In genomic region chr7:133978502-133979295, GRCh38 we compare ENCODE assay signal across 24 cellular contexts.
DNase-seq lines count a peak whose midpoint lies in the region; ATAC-seq and TF ChIP-seq lines count a peak whose summit lies in the region.
"Had no signal": no experiment of that assay in that cellular context is flagged by ENCODE, and none has a peak within 500 bp of the region (broad histone marks: within the 10 kb centered on the region; RNA-seq: fewer than 3 reads in every experiment).

No MANE protein-coding gene starts in this region.

- 73 to 74% methylated on average over 5 of the region's 5 CpGs for WGBS in aorta, 2 donors

- DNase-seq in H7 (peak; percentile 47), WERI-Rb-1 (peak; percentile 66), iPS DF 19.7 (ENCODE audit: low read depth, low spot score) (peak; percentile 17), osteoblast (ENCODE audit: insufficient read length, low spot score, missing footprints) (peak; percentile 1), activated gamma-delta T cell treated with Interleukin-2 at 50 U/mL for 16 hours (no peak), aorta (no peak)
- no peak for DNase-seq in activated T-helper 1 cell treated with anti-CD3 and anti-CD28 coated beads, Interleukin-12 subunit alpha, Interleukin-12 subunit beta, Interleukin-2, Interleukin-4 antibody, amounts not matched to agents 30 ng/mL and 10 ng/mL and 1 ng/mL, durations not matched to agents 14 hours and 24 hours and 36 hours (ENCODE audit: low spot score)
- DNase-seq: activated CD4-positive, alpha-beta T cell treated with anti-CD3 and anti-CD28 coated beads, Interleukin-2, amount 10 ng/mL, durations not matched to agents 7 days and 5 days; activated naive CD4-positive, alpha-beta T cell treated with anti-CD3 and anti-CD28 coated beads, Interleukin-2, amount 50 U/mL, for 16 hours; amygdala; CD4-positive, alpha-beta T cell; Karpas-422; NCI-H2171 treated with DMSO at 0.1 percent for 48 hours; occipital lobe; right cardiac atrium; stimulated activated CD4-positive, alpha-beta T cell treated with anti-CD3 and anti-CD28 coated beads, Interleukin-12 subunit alpha, Interleukin-12 subunit beta, amount 100 ng/mL, for 4 hours; stimulated activated CD4-positive, alpha-beta T cell treated with anti-CD3 and anti-CD28 coated beads, Interleukin-4, amount 100 ng/mL, for 24 hours; stimulated activated naive B cell treated with anti-CD40 and anti-IgM and Interleukin-4, amounts not matched to agents 10 μg/mL and 1 μg/mL and 100 μg/mL, for 72 hours; T-helper 17 cell; testis; uterus had no signal

- no peaks in the 10 kb centered on the region for H3K36me3 ChIP-seq in H7 (replicated peaks; ENCODE audit: control insufficient read depth, insufficient read depth, low read length)
- H3K36me3 ChIP-seq in WERI-Rb-1 = no peaks in the 10 kb centered on the region
- H3K36me3 ChIP-seq in osteoblast (ENCODE audit: insufficient read depth, low read length) = no peaks in the 10 kb centered on the region
- no peaks in the 10 kb centered on the region for H3K36me3 ChIP-seq in aorta (ENCODE audit: control insufficient read depth in 1 of 2, insufficient read depth in 2 of 2, low read length in 1 of 2)
- H3K36me3 ChIP-seq: uterus had no signal

- H3K4me2 ChIP-seq in osteoblast (ENCODE audit: insufficient read depth, low read length) = no peak overlapping the region

- intact Hi-C loops in activated T-helper 1 cell treated with anti-CD3 and anti-CD28 coated beads, Interleukin-12 subunit alpha, Interleukin-12 subunit beta, Interleukin-2, Interleukin-4 antibody, amounts not matched to agents 30 ng/mL and 10 ng/mL and 1 ng/mL, durations not matched to agents 14 hours and 24 hours and 36 hours (cut with micrococcal nuclease) = no loop called here
- intact Hi-C loops in aorta (cut with DNase I) = no loop called here

- no peaks in the 10 kb centered on the region for H3K4me1 ChIP-seq in osteoblast (ENCODE audit: insufficient read depth, low read length)
- peaks cover 0 to 2% of the 10 kb centered on the region in 2 donors for H3K4me1 ChIP-seq in aorta (ENCODE audit: control insufficient read depth in 1 of 2, insufficient read depth in 2 of 2, low read length in 2 of 2)
- H3K4me1 ChIP-seq: testis, uterus had no signal

- H3K4me1 Mint-ChIP-seq in activated T-helper 1 cell treated with anti-CD3 and anti-CD28 coated beads, Interleukin-12 subunit alpha, Interleukin-12 subunit beta, Interleukin-2, Interleukin-4 antibody, amounts not matched to agents 30 ng/mL and 10 ng/mL and 1 ng/mL, durations not matched to agents 14 hours and 24 hours and 36 hours (ENCODE audit: low read depth) = no peaks in the 10 kb centered on the region
- H3K4me1 Mint-ChIP-seq: T-helper 17 cell had no signal

- no peaks in the 10 kb centered on the region for H3K9me3 Mint-ChIP-seq in activated T-helper 1 cell treated with anti-CD3 and anti-CD28 coated beads, Interleukin-12 subunit alpha, Interleukin-12 subunit beta, Interleukin-2, Interleukin-4 antibody, amounts not matched to agents 30 ng/mL and 10 ng/mL and 1 ng/mL, durations not matched to agents 14 hours and 24 hours and 36 hours

- no peak overlapping the region for H3K27ac Mint-ChIP-seq in activated T-helper 1 cell treated with anti-CD3 and anti-CD28 coated beads, Interleukin-12 subunit alpha, Interleukin-12 subunit beta, Interleukin-2, Interleukin-4 antibody, amounts not matched to agents 30 ng/mL and 10 ng/mL and 1 ng/mL, durations not matched to agents 14 hours and 24 hours and 36 hours
- H3K27ac Mint-ChIP-seq: activated CD4-positive, alpha-beta T cell treated with anti-CD3 and anti-CD28 coated beads, Interleukin-2, amount 10 ng/mL, durations not matched to agents 7 days and 5 days; CD4-positive, alpha-beta T cell; stimulated activated naive B cell treated with anti-CD40 and anti-IgM and Interleukin-4, amounts not matched to agents 10 μg/mL and 1 μg/mL and 100 μg/mL, for 72 hours; T-helper 17 cell had no signal

- H3K27me3 ChIP-seq in H7 (ENCODE audit: control insufficient read depth, insufficient read depth, low read length) (no peaks in the 10 kb centered on the region), WERI-Rb-1 (ENCODE audit: insufficient read depth, low read depth, severe bottlenecking) (no peaks in the 10 kb centered on the region), osteoblast (ENCODE audit: insufficient read depth, low read length) (no peaks in the 10 kb centered on the region), aorta (ENCODE audit: control insufficient read depth in 1 of 2, insufficient read depth in 2 of 2, low read length in 1 of 2) (no peaks in the 10 kb centered on the region)
- H3K27me3 ChIP-seq: testis, uterus had no signal

- TF ChIP-seq CTCF in WERI-Rb-1 (IDR thresholded peaks at IDR 0.05; ENCODE audit: low read depth, low read length) (no peak), osteoblast (IDR thresholded peaks at IDR 0.05; ENCODE audit: extremely low read depth, low read depth, low read length) (no peak)

- no peaks in the 10 kb centered on the region for H3K27me3 Mint-ChIP-seq in activated T-helper 1 cell treated with anti-CD3 and anti-CD28 coated beads, Interleukin-12 subunit alpha, Interleukin-12 subunit beta, Interleukin-2, Interleukin-4 antibody, amounts not matched to agents 30 ng/mL and 10 ng/mL and 1 ng/mL, durations not matched to agents 14 hours and 24 hours and 36 hours (ENCODE audit: insufficient read depth)
- H3K27me3 Mint-ChIP-seq: activated CD4-positive, alpha-beta T cell treated with anti-CD3 and anti-CD28 coated beads, Interleukin-2, amount 10 ng/mL, durations not matched to agents 7 days and 5 days; CD4-positive, alpha-beta T cell; stimulated activated naive B cell treated with anti-CD40 and anti-IgM and Interleukin-4, amounts not matched to agents 10 μg/mL and 1 μg/mL and 100 μg/mL, for 72 hours; T-helper 17 cell had no signal

- H3K9me3 ChIP-seq in WERI-Rb-1 (ENCODE audit: severe bottlenecking) (peaks cover 2% of the 10 kb centered on the region), osteoblast (ENCODE audit: low read depth, low read length) (no peaks in the 10 kb centered on the region), aorta (ENCODE audit: control insufficient read depth, low read length) (no peaks in the 10 kb centered on the region)
- H3K9me3 ChIP-seq: testis, uterus had no signal

- H3K79me2 ChIP-seq in osteoblast (ENCODE audit: insufficient read depth, low read length) = no peaks in the 10 kb centered on the region

- no peak overlapping the region for H3K4me3 Mint-ChIP-seq in activated T-helper 1 cell treated with anti-CD3 and anti-CD28 coated beads, Interleukin-12 subunit alpha, Interleukin-12 subunit beta, Interleukin-2, Interleukin-4 antibody, amounts not matched to agents 30 ng/mL and 10 ng/mL and 1 ng/mL, durations not matched to agents 14 hours and 24 hours and 36 hours
- H3K4me3 Mint-ChIP-seq: activated CD4-positive, alpha-beta T cell treated with anti-CD3 and anti-CD28 coated beads, Interleukin-2, amount 10 ng/mL, durations not matched to agents 7 days and 5 days; CD4-positive, alpha-beta T cell; stimulated activated naive B cell treated with anti-CD40 and anti-IgM and Interleukin-4, amounts not matched to agents 10 μg/mL and 1 μg/mL and 100 μg/mL, for 72 hours; T-helper 17 cell had no signal

- peak overlapping the region; percentile 67 for H3K27ac ChIP-seq in WERI-Rb-1
- H3K27ac ChIP-seq in osteoblast (ENCODE audit: low read depth, low read length) = no peak overlapping the region
- H3K27ac ChIP-seq in aorta (ENCODE audit: low read depth in 1 of 2, low read length in 2 of 2) = no peak overlapping the region
- H3K27ac ChIP-seq: coronary artery, RWPE1, SK-N-MC, testis, uterus had no signal

- H4K20me1 ChIP-seq in osteoblast (ENCODE audit: insufficient read depth, low read length) = no peaks in the 10 kb centered on the region

- no peak overlapping the region for H2AFZ ChIP-seq in osteoblast (ENCODE audit: low read length)

- ATAC-seq in aorta (ENCODE audit: low FRiP score) = no peak
- ATAC-seq: right cardiac atrium; stimulated activated naive B cell treated with anti-CD40 and anti-IgM and Interleukin-4, amounts not matched to agents 10 μg/mL and 1 μg/mL and 100 μg/mL, for 72 hours; T-helper 17 cell had no signal

- no peaks in the 10 kb centered on the region for H3K36me3 Mint-ChIP-seq in activated T-helper 1 cell treated with anti-CD3 and anti-CD28 coated beads, Interleukin-12 subunit alpha, Interleukin-12 subunit beta, Interleukin-2, Interleukin-4 antibody, amounts not matched to agents 30 ng/mL and 10 ng/mL and 1 ng/mL, durations not matched to agents 14 hours and 24 hours and 36 hours (ENCODE audit: low read depth)

- H3K4me3 ChIP-seq in H7 (ENCODE audit: insufficient read depth, low read depth, low read length) (no peak overlapping the region), WERI-Rb-1 (ENCODE audit: low read depth, low read length) (peak overlapping the region; percentile 13; the same call in 1 of the 2 replicates), osteoblast (ENCODE audit: insufficient read depth, low read length) (no peak overlapping the region), aorta (ENCODE audit: low read length in 2 of 2) (no peak overlapping the region)
- H3K4me3 ChIP-seq: coronary artery, SK-N-MC, testis, uterus had no signal

Comparison
In these comparisons a context has a peak if more than half of its experiments do, and no peak if none do; other contexts are left out.
1. DNase-seq: peak in H7 (single experiment), WERI-Rb-1 (single experiment), iPS DF 19.7 (single experiment) and osteoblast (single experiment); none in activated T-helper 1 cell treated with anti-CD3 and anti-CD28 coated beads, Interleukin-12 subunit alpha, Interleukin-12 subunit beta, Interleukin-2, Interleukin-4 antibody, amounts not matched to agents 30 ng/mL and 10 ng/mL and 1 ng/mL, durations not matched to agents 14 hours and 24 hours and 36 hours (single experiment), activated gamma-delta T cell treated with Interleukin-2 at 50 U/mL for 16 hours (single experiment) and aorta (0 of 2).